In genomic region chr22:28889625-28890024, GRCh38 we compare ENCODE assay signal across 27 cellular contexts.
"Had no signal": no experiment of that assay in that cellular context is flagged by ENCODE, and none has a peak within 500 bp of the region (broad histone marks: within the 10 kb centered on the region; RNA-seq: fewer than 3 reads in every experiment).

No MANE protein-coding gene starts in this region.

- H3K4me3 ChIP-seq: esophagus squamous epithelium, heart right ventricle, lung, prostate gland, right atrium auricular region, skin epidermis, spleen, testis, tibial nerve had no signal

- ATAC-seq: effector memory CD8-positive, alpha-beta T cell; heart right ventricle; left lobe of liver; naive thymus-derived CD4-positive, alpha-beta T cell; stimulated activated memory B cell treated with anti-CD40 and anti-IgM and Interleukin-4, amounts not matched to agents 10 μg/mL and 1 μg/mL and 100 μg/mL, for 72 hours; stimulated activated naive CD8-positive, alpha-beta T cell treated with anti-CD3 and anti-CD28 coated beads, Interleukin-15, Interleukin-2, amounts not matched to agents 100 U/mL and 50 U/mL, for 24 hours had no signal

- DNase-seq: caudate nucleus; cerebellar nuclear complex; cortex of kidney; effector memory CD8-positive, alpha-beta T cell; erythroblast; esophagus squamous epithelium; foreskin melanocyte; glutamatergic neuron; heart right ventricle; hippocampal formation; spleen; stimulated activated CD4-positive, alpha-beta T cell treated with anti-CD3 and anti-CD28 coated beads, Interleukin-4, amount 100 ng/mL, for 4 hours; stimulated activated naive CD8-positive, alpha-beta T cell treated with anti-CD3 and anti-CD28 coated beads, Interleukin-15, Interleukin-2, amounts not matched to agents 100 U/mL and 50 U/mL, for 24 hours; substantia nigra; testis had no signal

- FAIRE-seq: endometrium, keratinocyte had no signal

- H3K27ac ChIP-seq: esophagus squamous epithelium, heart right ventricle, parathyroid adenoma, prostate gland, right atrium auricular region, skin epidermis, spleen, testis, tibial nerve had no signal

- H3K4me1 Mint-ChIP-seq: memory B cell had no signal

- H3K36me3 ChIP-seq: esophagus squamous epithelium, heart right ventricle, prostate gland, right atrium auricular region, spleen, tibial nerve had no signal

- H3K4me3 Mint-ChIP-seq: effector memory CD8-positive, alpha-beta T cell; memory B cell; naive thymus-derived CD4-positive, alpha-beta T cell; stimulated activated memory B cell treated with anti-CD40 and anti-IgM and Interleukin-4, amounts not matched to agents 10 μg/mL and 1 μg/mL and 100 μg/mL, for 72 hours had no signal

- H3K27ac Mint-ChIP-seq: effector memory CD8-positive, alpha-beta T cell; memory B cell; stimulated activated memory B cell treated with anti-CD40 and anti-IgM and Interleukin-4, amounts not matched to agents 10 μg/mL and 1 μg/mL and 100 μg/mL, for 72 hours had no signal

- H3K9ac ChIP-seq: parathyroid adenoma had no signal

- H3K36me3 Mint-ChIP-seq: memory B cell; naive thymus-derived CD4-positive, alpha-beta T cell; stimulated activated memory B cell treated with anti-CD40 and anti-IgM and Interleukin-4, amounts not matched to agents 10 μg/mL and 1 μg/mL and 100 μg/mL, for 72 hours had no signal

- H2AFZ ChIP-seq: parathyroid adenoma had no signal

- H3K4me1 ChIP-seq: parathyroid adenoma had no signal

- H3K9me3 Mint-ChIP-seq: effector memory CD8-positive, alpha-beta T cell; memory B cell; stimulated activated memory B cell treated with anti-CD40 and anti-IgM and Interleukin-4, amounts not matched to agents 10 μg/mL and 1 μg/mL and 100 μg/mL, for 72 hours had no signal

- H3K27me3 ChIP-seq: esophagus squamous epithelium, right atrium auricular region, testis, tibial nerve had no signal

- H3K9me3 ChIP-seq: esophagus squamous epithelium, heart right ventricle, prostate gland, right atrium auricular region, spleen, testis, tibial nerve had no signal
